ENCODE assay signal across 9 cellular contexts in the genomic region with DNA sequence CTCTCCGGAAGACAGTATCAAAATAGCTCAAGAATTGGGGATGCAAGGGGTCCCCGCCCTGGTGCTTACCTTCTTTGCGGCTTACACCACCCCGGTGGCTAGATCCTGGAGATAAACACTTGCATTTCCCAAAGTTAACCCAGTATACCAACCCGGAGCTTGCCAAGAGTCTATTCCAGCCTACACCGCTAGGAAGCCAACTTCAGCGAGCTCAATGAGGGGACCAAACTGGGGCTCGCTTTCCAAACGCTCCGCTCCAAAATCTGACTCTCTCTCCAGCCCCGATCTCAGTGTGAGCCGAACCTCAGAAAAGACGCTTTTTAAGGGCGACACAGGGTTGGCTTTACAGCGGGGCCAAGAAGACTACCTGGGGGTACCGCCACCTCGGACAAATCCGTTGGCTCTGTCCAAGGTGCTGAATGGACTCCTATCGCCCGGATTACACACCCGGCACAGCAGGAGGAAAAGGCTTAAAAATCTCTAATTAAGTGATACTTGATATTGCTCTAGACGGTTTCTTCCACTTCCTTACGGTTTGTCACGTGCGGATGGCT. TPM values are rescaled to one million over a fixed set of nuclear protein-coding genes. Genes with fewer than 3 reads are reported as not detected.
DNase-seq lines count a peak whose midpoint lies in the region; ATAC-seq and TF ChIP-seq lines count a peak whose summit lies in the region.
"Had no signal": no experiment of that assay in that cellular context is flagged by ENCODE, and none has a peak within 500 bp of the region (broad histone marks: within the 10 kb centered on the region; RNA-seq: fewer than 3 reads in every experiment).

No MANE protein-coding gene starts in this region.

- H3K36me3 ChIP-seq in right atrium auricular region (no peaks in the 10 kb centered on the region), SJSA1 (no peaks in the 10 kb centered on the region), thyroid gland (no peaks in the 10 kb centered on the region)
- H3K36me3 ChIP-seq: ascending aorta had no signal

- TF ChIP-seq CTCF in right atrium auricular region (IDR thresholded peaks at IDR 0.05) (no peak), foreskin fibroblast (IDR thresholded peaks at IDR 0.05; ENCODE audit: low read depth, low read length) (peak; percentile 28), thyroid gland (IDR thresholded peaks at IDR 0.05) (no peak)

- H3K4me1 ChIP-seq in right atrium auricular region (peaks cover 0 to 38% of the 10 kb centered on the region in 2 donors), SJSA1 (replicated peaks) (peaks cover 30% of the 10 kb centered on the region), thyroid gland (peaks cover 26 to 27% of the 10 kb centered on the region in 2 donors)

- WGBS in thyroid gland, 2 donors: 6 to 10% methylated on average over 25 of the region's 25 CpGs

- H3K9me3 ChIP-seq in right atrium auricular region (no peaks in the 10 kb centered on the region), SJSA1 (replicated peaks) (no peaks in the 10 kb centered on the region), thyroid gland (no peaks in the 10 kb centered on the region)
- H3K9me3 ChIP-seq: ascending aorta had no signal

- DNase-seq in Right ventricle myocardium superior: no peak
- no peak for DNase-seq in right atrium auricular region (ENCODE audit: low spot score)
- DNase-seq in SJSA1 (ENCODE audit: low read depth in 1 of 2, low spot score in 2 of 2): peak; percentile 54 to 68
- DNase-seq in foreskin fibroblast: peak in 1 of 2 donors; percentile 71
- DNase-seq in thyroid gland: peak; percentile 39 to 66
- DNase-seq in hippocampal formation (lab: John Stamatoyannopoulos, UW): no peak
- no peak for DNase-seq in sciatic nerve (ENCODE audit: low spot score)

- H3K27ac ChIP-seq in right atrium auricular region (no peak overlapping the region), SJSA1 (no peak overlapping the region), thyroid gland (no peak overlapping the region)
- H3K27ac ChIP-seq: ascending aorta had no signal

- intact Hi-C loops in Right ventricle myocardium superior (cut with DNase I): no loop called here
- intact Hi-C loops in thyroid gland (cut with DNase I): no loop called here
- intact Hi-C loops in sciatic nerve (cut with DNase I): no loop called here

- H3K27me3 ChIP-seq in right atrium auricular region (peaks cover 11 to 38% of the 10 kb centered on the region in 2 donors), SJSA1 (replicated peaks) (peaks cover 15% of the 10 kb centered on the region), thyroid gland (peaks cover 20% of the 10 kb centered on the region)

- TF ChIP-seq POLR2A in thyroid gland (IDR thresholded peaks at IDR 0.05): no peak

- ATAC-seq in Right ventricle myocardium superior (ENCODE audit: poor library complexity): peak; percentile 45
- no peak for ATAC-seq in GM18861 (IDR thresholded peaks at IDR 0.05; ENCODE audit: unreplicated experiment)
- ATAC-seq in sciatic nerve: no peak

- H3K4me3 ChIP-seq in right atrium auricular region (no peak overlapping the region), SJSA1 (no peak overlapping the region), foreskin fibroblast (ENCODE audit: low read depth in 1 of 2, low read length in 2 of 2) (peak overlapping the region in 1 of 2 donors; percentile 87), thyroid gland (replicated peaks in 1 of 3) (no peak overlapping the region)

RNA-seq across cellular contexts. Expression of gene BDNF, which starts 20.1 kb away (rescaled TPM):
- 4.0 TPM for total RNA-seq in Right ventricle myocardium superior
- under 1 TPM in 1 of 2 donors, not detected in 1; 0.20 TPM for total RNA-seq in right atrium auricular region
- total RNA-seq in SJSA1 (2014; rRNA removed; shearing (Covaris generic)): 22.4 and 23.6 TPM in 2 replicates
- total RNA-seq in thyroid gland: 1 to 10 TPM in 2 of 4 donors, under 1 TPM in 2; 0.54 to 4.7 (median 1.1) TPM
- 0.18 TPM for total RNA-seq in sciatic nerve

Comparison
In these comparisons a context has a peak if more than half of its experiments do, and no peak if none do; other contexts are left out.
1. DNase-seq: peak in SJSA1 (2 of 2) and thyroid gland (2 of 2); none in Right ventricle myocardium superior (single experiment), right atrium auricular region (single experiment), hippocampal formation (0 of 2) and sciatic nerve (single experiment).